9 cellular contexts compared by ENCODE assay signal in genomic region chr9:120791161-120791560, GRCh38. TPM values are rescaled to one million over a fixed set of nuclear protein-coding genes. Genes with fewer than 3 reads are reported as not detected.
DNase-seq lines count a peak whose midpoint lies in the region; ATAC-seq, FAIRE-seq and TF ChIP-seq lines count a peak whose summit lies in the region.
"Had no signal": no experiment of that assay in that cellular context is flagged by ENCODE, and none has a peak within 500 bp of the region (broad histone marks: within the 10 kb centered on the region; RNA-seq: fewer than 3 reads in every experiment).

No MANE protein-coding gene starts in this region.

- no peak overlapping the region for H4K8ac ChIP-seq in IMR-90 (ENCODE audit: low read depth in 2 of 2, low read length in 2 of 2)

- FAIRE-seq in astrocyte (lab: Jason Lieb, UNC): no peak

- no peaks in the 10 kb centered on the region for H3K9me3 ChIP-seq in CD8-positive, alpha-beta T cell (ENCODE audit: low read length)
- H3K9me3 ChIP-seq in IMR-90 (ENCODE audit: control insufficient read depth, insufficient read depth, low read length) (no peaks in the 10 kb centered on the region), astrocyte (ENCODE audit: insufficient read depth, low read depth, low read length) (no peaks in the 10 kb centered on the region)
- H3K9me3 ChIP-seq in naive thymus-derived CD4-positive, alpha-beta T cell (ENCODE audit: control insufficient read depth in 2 of 3, low read length in 3 of 3): no peaks in the 10 kb centered on the region

- no peak for DNase-seq in CD8-positive, alpha-beta T cell
- DNase-seq in IMR-90 (no peak), astrocyte (ENCODE audit: low read depth) (peak; percentile 29), NCI-H1930 (lab: John Stamatoyannopoulos, UW) (no peak), HuH-7.5 (ENCODE audit: low spot score) (no peak)
- DNase-seq in naive thymus-derived CD4-positive, alpha-beta T cell: no peak
- DNase-seq in stimulated activated CD4-positive, alpha-beta T cell treated with anti-CD3 and anti-CD28 coated beads, Interleukin-15, amount 100 ng/mL, for 24 hours: no peak
- DNase-seq: NCI-H1092 had no signal

- no peak for ATAC-seq in CD8-positive, alpha-beta T cell
- no peak for ATAC-seq in IMR-90 (ENCODE audit: low read depth)
- no peak for ATAC-seq in naive thymus-derived CD4-positive, alpha-beta T cell
- no peak for ATAC-seq in GM21576 (IDR thresholded peaks at IDR 0.05; ENCODE audit: unreplicated experiment)

- no peak overlapping the region for H2BK20ac ChIP-seq in IMR-90 (ENCODE audit: low read depth, low read length)

- no peak overlapping the region for H4K91ac ChIP-seq in IMR-90 (ENCODE audit: insufficient read depth, low read depth, low read length)

- H3K9ac ChIP-seq in IMR-90 (ENCODE audit: low read depth, low read length): no peak overlapping the region
- no peak overlapping the region for H3K9ac ChIP-seq in astrocyte (ENCODE audit: low read length)

- H4K20me1 ChIP-seq in IMR-90 (ENCODE audit: insufficient read depth, low read length) (0 out of 2 replicates have a peak, but pooled peaks cover 1% of the 10 kb centered on the region), astrocyte (ENCODE audit: insufficient read depth, low read length) (peaks cover 27% of the 10 kb centered on the region)

- H2BK15ac ChIP-seq in IMR-90 (ENCODE audit: low read depth, low read length): no peak overlapping the region

- H3K14ac ChIP-seq in IMR-90 (replicated peaks; ENCODE audit: low read depth, low read length): no peak overlapping the region

- peak overlapping the region; percentile 3; the same call in 1 of the 2 replicates for H3K23ac ChIP-seq in IMR-90 (ENCODE audit: low read depth, low read length)

- intact Hi-C loops in CD8-positive, alpha-beta T cell (cut with DNase I, micrococcal nuclease): loop anchor here in 1 of 2 experiments (5.0 kb wide), 2 partner anchors 146 to 411 kb away; partner anchors contain the start of gene RAB14
- intact Hi-C loops in IMR-90 (cut with micrococcal nuclease): no loop called here
- intact Hi-C loops in naive thymus-derived CD4-positive, alpha-beta T cell (cut with micrococcal nuclease): loop anchor here in 1 of 2 donors (5.0 kb wide), 1 partner anchor 581 kb away; the partner anchor contains the start of gene STOM

- no peak overlapping the region for H3K4ac ChIP-seq in IMR-90 (ENCODE audit: low read depth, low read length)

- no peaks in the 10 kb centered on the region for H3K36me3 ChIP-seq in CD8-positive, alpha-beta T cell (ENCODE audit: insufficient read depth, low read length)
- H3K36me3 ChIP-seq in IMR-90 (ENCODE audit: control insufficient read depth, insufficient read depth, low read length) (peaks cover 12% of the 10 kb centered on the region), astrocyte (ENCODE audit: insufficient read depth, low read length) (peaks cover 14% of the 10 kb centered on the region)
- peaks cover 0 to 31% (median 8%) of the 10 kb centered on the region in 3 experiments for H3K36me3 ChIP-seq in naive thymus-derived CD4-positive, alpha-beta T cell (ENCODE audit: control insufficient read depth in 2 of 3, insufficient read depth in 3 of 3, low read length in 3 of 3)

- peaks cover 77% of the 10 kb centered on the region for H3K4me1 Mint-ChIP-seq in CD8-positive, alpha-beta T cell (ENCODE audit: low read depth)
- H3K4me1 Mint-ChIP-seq in astrocyte (ENCODE audit: low read depth, unreplicated experiment): peaks cover 14% of the 10 kb centered on the region
- peaks cover 49 to 84% (median 78%) of the 10 kb centered on the region in 7 donors for H3K4me1 Mint-ChIP-seq in naive thymus-derived CD4-positive, alpha-beta T cell

- no peak for TF ChIP-seq RAD21 in IMR-90 (IDR thresholded peaks at IDR 0.05; ENCODE audit: low read length)

- H3K56ac ChIP-seq in IMR-90 (ENCODE audit: extremely low read depth, insufficient read depth, low read length): no peak overlapping the region

- H3K27me3 Mint-ChIP-seq in CD8-positive, alpha-beta T cell (ENCODE audit: low read depth): no peaks in the 10 kb centered on the region
- H3K27me3 Mint-ChIP-seq in astrocyte (ENCODE audit: low read depth, unreplicated experiment): no peaks in the 10 kb centered on the region
- no peaks in the 10 kb centered on the region for H3K27me3 Mint-ChIP-seq in naive thymus-derived CD4-positive, alpha-beta T cell

- POLR2A ChIA-PET in CD8-positive, alpha-beta T cell (lab: Charles Lee): interaction anchor here (0.6 to 0.9 kb wide), 2 partner anchors 55 to 105 kb away, joined by 3 read pairs; no protein-coding TSS in a partner anchor
- POLR2A ChIA-PET in IMR-90 (lab: Charles Lee; ENCODE audit: unreplicated experiment): no interaction called here
- POLR2A ChIA-PET in naive thymus-derived CD4-positive, alpha-beta T cell (lab: Charles Lee): no interaction called here

- H3K27ac Mint-ChIP-seq in CD8-positive, alpha-beta T cell: peak overlapping the region; percentile 49
- no peak overlapping the region for H3K27ac Mint-ChIP-seq in astrocyte (ENCODE audit: unreplicated experiment)
- H3K27ac Mint-ChIP-seq in naive thymus-derived CD4-positive, alpha-beta T cell: peak overlapping the region in 8 of 9 donors; percentile 23 to 95 (median 81)

- H3K4me2 ChIP-seq in IMR-90 (ENCODE audit: low read depth, low read length) (no peak overlapping the region), astrocyte (ENCODE audit: low read length) (peak overlapping the region; percentile 88)

- BruUV-seq in IMR-90 (replicated peaks; lab: Mats Ljungman, UMichigan): no TSS peak

- H2BK5ac ChIP-seq in IMR-90 (ENCODE audit: low read depth, low read length, poor library complexity, severe bottlenecking): no peak overlapping the region

- peaks cover 72% of the 10 kb centered on the region for H3K79me2 ChIP-seq in astrocyte (ENCODE audit: insufficient read depth, low read length)

- no peaks in the 10 kb centered on the region for H3K27me3 ChIP-seq in CD8-positive, alpha-beta T cell (ENCODE audit: insufficient read depth, low read length)
- H3K27me3 ChIP-seq in IMR-90 (ENCODE audit: control insufficient read depth, insufficient read depth, low read length): no peaks in the 10 kb centered on the region
- H3K27me3 ChIP-seq in astrocyte (ENCODE audit: insufficient read depth, low read length): no peaks in the 10 kb centered on the region
- no peaks in the 10 kb centered on the region for H3K27me3 ChIP-seq in naive thymus-derived CD4-positive, alpha-beta T cell (ENCODE audit: control insufficient read depth in 2 of 2, insufficient read depth in 2 of 2, low read length in 2 of 2)

- no peak overlapping the region for H3K4me3 ChIP-seq in CD8-positive, alpha-beta T cell (ENCODE audit: low read depth, low read length)
- H3K4me3 ChIP-seq in IMR-90 (ENCODE audit: insufficient read depth, low read depth, low read length) (no peak overlapping the region), astrocyte (ENCODE audit: insufficient read depth, low read depth, low read length) (no peak overlapping the region)
- H3K4me3 ChIP-seq in naive thymus-derived CD4-positive, alpha-beta T cell (ENCODE audit: low read length): peak overlapping the region; percentile 66

- WGBS in IMR-90 (ENCODE audit: extremely low coverage in 2 of 2, insufficient read length in 1 of 2), 2 experiments: no CpG with 5 or more reads among the region's 3 CpGs

- H3K9me3 Mint-ChIP-seq in CD8-positive, alpha-beta T cell: no peaks in the 10 kb centered on the region
- H3K9me3 Mint-ChIP-seq in astrocyte (ENCODE audit: unreplicated experiment): peaks cover 1% of the 10 kb centered on the region
- no peaks in the 10 kb centered on the region for H3K9me3 Mint-ChIP-seq in naive thymus-derived CD4-positive, alpha-beta T cell

- H3K4me1 ChIP-seq in CD8-positive, alpha-beta T cell (ENCODE audit: insufficient read depth, low read length): peaks cover 28% of the 10 kb centered on the region
- H3K4me1 ChIP-seq in IMR-90 (ENCODE audit: control insufficient read depth, insufficient read depth, low read length) (peaks cover 6% of the 10 kb centered on the region; the same call in 1 of the 2 replicates), astrocyte (ENCODE audit: insufficient read depth, low read length) (peaks cover 7% of the 10 kb centered on the region)
- peaks cover 28 to 34% of the 10 kb centered on the region in 2 donors for H3K4me1 ChIP-seq in naive thymus-derived CD4-positive, alpha-beta T cell (ENCODE audit: control insufficient read depth in 2 of 2, insufficient read depth in 2 of 2, low read length in 2 of 2)

- no peak overlapping the region for H2AK9ac ChIP-seq in IMR-90 (replicated peaks; ENCODE audit: low read depth, low read length, poor library complexity)

- TF ChIP-seq CTCF in CD8-positive, alpha-beta T cell (IDR thresholded peaks at IDR 0.05): no peak
- TF ChIP-seq CTCF in IMR-90 (conservative IDR thresholded peaks at IDR 0.05; ENCODE audit: low read depth, low read length) (no peak), astrocyte (IDR thresholded peaks at IDR 0.05; ENCODE audit: insufficient read depth, low read depth, low read length) (no peak)

- peak overlapping the region; percentile 12 for H3K4me3 Mint-ChIP-seq in CD8-positive, alpha-beta T cell
- peak overlapping the region; percentile 97 for H3K4me3 Mint-ChIP-seq in astrocyte (ENCODE audit: unreplicated experiment)
- H3K4me3 Mint-ChIP-seq in naive thymus-derived CD4-positive, alpha-beta T cell: peak overlapping the region; percentile 50 to 98 (median 94)

- H3K79me1 ChIP-seq in IMR-90 (ENCODE audit: low read depth in 1 of 2, low read length in 2 of 2): peaks cover 23 to 56% of the 10 kb centered on the region in 2 experiments

- H2AK5ac ChIP-seq in IMR-90 (ENCODE audit: low read depth, low read length): no peak overlapping the region

- H3K18ac ChIP-seq in IMR-90 (ENCODE audit: low read depth, low read length): no peak overlapping the region

- H3K27ac ChIP-seq in CD8-positive, alpha-beta T cell (ENCODE audit: low read depth, low read length): no peak overlapping the region
- H3K27ac ChIP-seq in IMR-90 (ENCODE audit: insufficient read depth, low read length): no peak overlapping the region
- H3K27ac ChIP-seq in astrocyte (ENCODE audit: low read depth, low read length): no peak overlapping the region
- peak overlapping the region; percentile 92 for H3K27ac ChIP-seq in naive thymus-derived CD4-positive, alpha-beta T cell (ENCODE audit: low read depth, low read length)

- CTCF ChIA-PET in CD8-positive, alpha-beta T cell (lab: Charles Lee): interaction anchor here (0.6 to 0.7 kb wide), 2 partner anchors 35 to 191 kb away, joined by 3 read pairs; no protein-coding TSS in a partner anchor
- CTCF ChIA-PET in IMR-90 (lab: Yijun Ruan, JAX): no interaction called here
- CTCF ChIA-PET in naive thymus-derived CD4-positive, alpha-beta T cell (lab: Charles Lee): no interaction called here

- H3K9me1 ChIP-seq in IMR-90 (ENCODE audit: insufficient read depth, low read length): peaks cover 6% of the 10 kb centered on the region

- H2AFZ ChIP-seq in IMR-90 (replicated peaks; ENCODE audit: low read length, poor library complexity) (no peak overlapping the region), astrocyte (ENCODE audit: low read depth, low read length) (no peak overlapping the region)

- H3K36me3 Mint-ChIP-seq in CD8-positive, alpha-beta T cell: peaks cover 52% of the 10 kb centered on the region
- peaks cover 3% of the 10 kb centered on the region for H3K36me3 Mint-ChIP-seq in astrocyte (ENCODE audit: low read depth, unreplicated experiment)
- H3K36me3 Mint-ChIP-seq in naive thymus-derived CD4-positive, alpha-beta T cell: peaks cover 3 to 27% (median 12%) of the 10 kb centered on the region in 5 donors

- TF ChIP-seq POLR2A in IMR-90 (IDR thresholded peaks at IDR 0.05; ENCODE audit: low read depth, low read length): no peak

- H4K5ac ChIP-seq in IMR-90 (ENCODE audit: low read depth, low read length): no peak overlapping the region

- dilution Hi-C loops in IMR-90 (cut with HindIII; ENCODE audit: low sequenced_read_pairs, unreplicated experiment): no loop called here

- in situ Hi-C loops in IMR-90 (cut with MboI; ENCODE audit: low sequenced_read_pairs): no loop called here

- no peak overlapping the region for H2BK120ac ChIP-seq in IMR-90 (ENCODE audit: low read depth, low read length)

RNA-seq across cellular contexts. Expression of gene FBXW2, which starts 2.1 kb away (rescaled TPM):
- total RNA-seq in CD8-positive, alpha-beta T cell: 10 to 100 TPM; 51.9 to 54.7 TPM
- total RNA-seq in IMR-90 (2012; rRNA removed) (27.1 and 35.6 TPM in 2 replicates), astrocyte (65.0 and 65.7 TPM in 2 replicates)
- polyA plus RNA-seq in IMR-90 (2012; rRNA removed): 32.3 and 43.5 TPM in 2 replicates
- polyA plus RNA-seq in IMR-90 (2012; cell fraction: cytosol; rRNA removed): 11.1 and 19.2 TPM in 2 replicates
- polyA plus RNA-seq in IMR-90 (2012; cell fraction: nucleus; rRNA removed; ENCODE audit: low replicate concordance): 15.6 and 45.3 TPM in 2 replicates
- 10 to 100 TPM; 72.5 to 90.3 (median 77.9) TPM for total RNA-seq in naive thymus-derived CD4-positive, alpha-beta T cell
- polyA plus RNA-seq in naive thymus-derived CD4-positive, alpha-beta T cell: 10 to 100 TPM; 31.5 to 37.4 TPM

RNA-seq across cellular contexts. Expression of gene PSMD5, which starts 51.6 kb away (rescaled TPM):
- total RNA-seq in CD8-positive, alpha-beta T cell: 10 to 100 TPM; 38.5 to 58.2 TPM
- total RNA-seq in IMR-90 (2012; rRNA removed) (25.6 and 38.9 TPM in 2 replicates), astrocyte (66.2 and 78.1 TPM in 2 replicates)
- 23.1 and 26.1 TPM in 2 replicates for polyA plus RNA-seq in IMR-90 (2012; rRNA removed)
- 8.2 and 8.4 TPM in 2 replicates for polyA plus RNA-seq in IMR-90 (2012; cell fraction: cytosol; rRNA removed)
- 3.0 and 16.9 TPM in 2 replicates for polyA plus RNA-seq in IMR-90 (2012; cell fraction: nucleus; rRNA removed; ENCODE audit: low replicate concordance)
- total RNA-seq in naive thymus-derived CD4-positive, alpha-beta T cell: 10 to 100 TPM; 33.5 to 63.9 (median 44.0) TPM
- polyA plus RNA-seq in naive thymus-derived CD4-positive, alpha-beta T cell: 10 to 100 TPM; 22.3 to 29.2 TPM

Comparison
In these comparisons a context has a peak if more than half of its experiments do, and no peak if none do; other contexts are left out.
1. H3K4me3 Mint-ChIP-seq: peak in every context shown above with its lines; median percentile 97 in astrocyte; 94 in naive thymus-derived CD4-positive, alpha-beta T cell; 12 in CD8-positive, alpha-beta T cell.